Comparison of ENCODE assay signal across 17 cellular contexts in the genomic region with DNA sequence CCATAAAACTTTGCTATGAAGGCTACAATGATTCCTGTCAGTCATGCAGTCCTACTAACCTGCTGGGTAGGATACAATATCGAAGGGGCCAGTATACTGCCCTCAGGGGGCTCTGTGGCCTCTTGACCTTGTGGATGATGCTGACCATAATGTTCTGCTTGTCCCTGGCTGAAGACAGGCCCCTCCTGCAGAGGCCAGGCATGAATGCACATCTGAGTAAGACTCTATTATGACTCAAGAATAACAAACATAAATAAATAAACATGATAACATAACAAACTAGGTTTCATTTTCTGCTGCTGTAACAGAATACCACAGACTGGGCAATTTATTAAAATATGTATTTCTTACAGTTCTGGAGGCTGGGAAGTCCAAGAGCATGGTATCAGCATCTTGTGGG. TPM values are rescaled to one million over a fixed set of nuclear protein-coding genes. Genes with fewer than 3 reads are reported as not detected.
DNase-seq lines count a peak whose midpoint lies in the region; ATAC-seq, FAIRE-seq and TF ChIP-seq lines count a peak whose summit lies in the region.
"Had no signal": no experiment of that assay in that cellular context is flagged by ENCODE, and none has a peak within 500 bp of the region (broad histone marks: within the 10 kb centered on the region; RNA-seq: fewer than 3 reads in every experiment).

No MANE protein-coding gene starts in this region.

- intact Hi-C loops in Panc1 (cut with micrococcal nuclease; ENCODE audit: unreplicated experiment): no loop called here
- intact Hi-C loops in HepG2 (cut with micrococcal nuclease; ENCODE audit: unreplicated experiment): no loop called here

- no peaks in the 10 kb centered on the region; the same call in 1 of the 2 replicates for H3K9me3 ChIP-seq in Panc1 (ENCODE audit: control insufficient read depth, insufficient read depth, low read depth, low read length)
- peaks cover 6% of the 10 kb centered on the region; the same call in 1 of the 2 replicates for H3K9me3 ChIP-seq in HepG2 (ENCODE audit: low read length)

- H3K27ac ChIP-seq in HL-60 (replicated peaks) (peak overlapping the region; percentile 97), Panc1 (ENCODE audit: low read length) (no peak overlapping the region), HepG2 (ENCODE audit: extremely low read length, insufficient read depth, low read length) (no peak overlapping the region), RWPE1 (no peak overlapping the region)

- no peak overlapping the region for H2AFZ ChIP-seq in HepG2 (ENCODE audit: low read length)
- H2AFZ ChIP-seq: GM23338 had no signal

- H3K36me3 Mint-ChIP-seq in stimulated activated effector memory CD8-positive, alpha-beta T cell treated with anti-CD3 and anti-CD28 coated beads, Interleukin-12 subunit alpha, Interleukin-12 subunit beta, amount 100 ng/mL, for 72 hours: no peaks in the 10 kb centered on the region

- H3K4me1 ChIP-seq in Panc1 (ENCODE audit: control insufficient read depth, insufficient read depth, low read length) (no peaks in the 10 kb centered on the region), HepG2 (ENCODE audit: insufficient read depth, low read length) (peaks cover 25% of the 10 kb centered on the region)

- TF ChIP-seq RAD21 in HepG2 (CRISPR knock-in tag; IDR thresholded peaks at IDR 0.05): no peak

- H3K36me3 ChIP-seq in Panc1 (ENCODE audit: control insufficient read depth, insufficient read depth, low read length) (no peaks in the 10 kb centered on the region), HepG2 (replicated peaks in 1 of 2; ENCODE audit: control insufficient read depth in 1 of 2, insufficient read depth in 2 of 2, low read length in 2 of 2) (no peaks in the 10 kb centered on the region)

- no peak for FAIRE-seq in HepG2 (lab: Jason Lieb, UNC)
- FAIRE-seq: A204.1, D721Med, HTR-8/SVneo had no signal

- no peaks in the 10 kb centered on the region for H4K20me1 ChIP-seq in HepG2 (ENCODE audit: insufficient read depth, low read length)

- POLR2A ChIA-PET in Panc1 (lab: Charles Lee) (interaction anchor here (0.5 kb wide), 1 partner anchor 308 kb away, joined by 3 read pairs; no protein-coding TSS in a partner anchor), HepG2 (lab: Yijun Ruan, JAX) (no interaction called here), RWPE1 (lab: Yijun Ruan, JAX; ENCODE audit: low non-redundant PET) (no interaction called here)

- H3K79me2 ChIP-seq in HepG2 (ENCODE audit: insufficient read depth, low read length): no peaks in the 10 kb centered on the region

- no peaks in the 10 kb centered on the region for H3K9me3 Mint-ChIP-seq in stimulated activated effector memory CD8-positive, alpha-beta T cell treated with anti-CD3 and anti-CD28 coated beads, Interleukin-12 subunit alpha, Interleukin-12 subunit beta, amount 100 ng/mL, for 72 hours

- CTCF ChIA-PET in Panc1 (lab: Charles Lee) (no interaction called here), HepG2 (lab: Yijun Ruan, JAX; ENCODE audit: low intra/inter-chr PET ratio, low total read pairs) (no interaction called here), RWPE1 (lab: Yijun Ruan, JAX) (no interaction called here)

- no peak overlapping the region for H3K27ac Mint-ChIP-seq in stimulated activated effector memory CD8-positive, alpha-beta T cell treated with anti-CD3 and anti-CD28 coated beads, Interleukin-12 subunit alpha, Interleukin-12 subunit beta, amount 100 ng/mL, for 72 hours
- H3K27ac Mint-ChIP-seq: B cell; CD4-positive, alpha-beta memory T cell; GM23338 had no signal

- BruUV-seq in Panc1 (replicated peaks; lab: Mats Ljungman, UMichigan) (no TSS peak), HepG2 (replicated peaks; lab: Mats Ljungman, UMichigan) (no TSS peak)

- H3K4me3 ChIP-seq in HL-60 (replicated peaks; ENCODE audit: insufficient read depth, low read length): no peak overlapping the region
- no peak overlapping the region for H3K4me3 ChIP-seq in Panc1 (ENCODE audit: low read depth in 2 of 2, low read length in 2 of 2)
- H3K4me3 ChIP-seq in HepG2 (replicated peaks in 1 of 3; ENCODE audit: insufficient read depth in 1 of 3, low read depth in 2 of 3, low read length in 3 of 3): no peak overlapping the region
- H3K4me3 ChIP-seq: GM23338 had no signal

- no peak for TF ChIP-seq POLR2A in HepG2 (IDR thresholded peaks at IDR 0.05; ENCODE audit: insufficient read depth in 1 of 2, low read depth in 2 of 2, low read length in 2 of 2)

- ATAC-seq in Panc1 (peak; percentile 93), HepG2 (no peak), HG03342 (IDR thresholded peaks at IDR 0.05; ENCODE audit: unreplicated experiment) (no peak)
- ATAC-seq in stimulated activated effector memory CD8-positive, alpha-beta T cell treated with anti-CD3 and anti-CD28 coated beads, Interleukin-12 subunit alpha, Interleukin-12 subunit beta, amount 100 ng/mL, for 72 hours: no peak
- ATAC-seq: GM23338 had no signal

- no peak overlapping the region for H3K9ac ChIP-seq in HepG2 (ENCODE audit: insufficient read depth, low read depth, low read length)

- H3K4me2 ChIP-seq in HepG2 (ENCODE audit: low read depth, low read length): no peak overlapping the region
- H3K4me2 ChIP-seq: GM23338 had no signal

- in situ Hi-C loops in Panc1 (cut with HindIII; ENCODE audit: low pct_unique_long_range_greater_than_20kb, low sequenced_read_pairs) (no loop called here), HepG2 (cut with HindIII; ENCODE audit: extremely low pct_ligation_motif_present, low pct_unique_long_range_greater_than_20kb) (no loop called here)

- no peaks in the 10 kb centered on the region for H3K27me3 ChIP-seq in HL-60 (ENCODE audit: insufficient read depth, poor library complexity, severe bottlenecking)
- no peaks in the 10 kb centered on the region for H3K27me3 ChIP-seq in Panc1 (ENCODE audit: control insufficient read depth, insufficient read depth, low read length)
- no peaks in the 10 kb centered on the region; a peak in 2 of 5 replicates for H3K27me3 ChIP-seq in HepG2 (ENCODE audit: control insufficient read depth in 1 of 2, insufficient read depth in 2 of 2, low read length in 2 of 2)

- no peak for TF ChIP-seq EP300 in HepG2 (IDR thresholded peaks at IDR 0.05; ENCODE audit: low read depth in 2 of 2, low read length in 2 of 2)
- TF ChIP-seq EP300 in HepG2 (CRISPR knock-in tag; IDR thresholded peaks at IDR 0.05; ENCODE audit: borderline replicate concordance): no peak

- H3K4me3 Mint-ChIP-seq in stimulated activated effector memory CD8-positive, alpha-beta T cell treated with anti-CD3 and anti-CD28 coated beads, Interleukin-12 subunit alpha, Interleukin-12 subunit beta, amount 100 ng/mL, for 72 hours: no peak overlapping the region
- H3K4me3 Mint-ChIP-seq: B cell; CD4-positive, alpha-beta memory T cell; GM23338 had no signal

- TF ChIP-seq CTCF in HL-60 (IDR thresholded peaks at IDR 0.05; ENCODE audit: insufficient read depth, low read length) (no peak), Panc1 (IDR thresholded peaks at IDR 0.05) (no peak), HepG2 (CRISPR knock-in tag; IDR thresholded peaks at IDR 0.05) (no peak), RWPE1 (conservative IDR thresholded peaks at IDR 0.05; ENCODE audit: low read depth) (no peak)

- H3K4me1 Mint-ChIP-seq in stimulated activated effector memory CD8-positive, alpha-beta T cell treated with anti-CD3 and anti-CD28 coated beads, Interleukin-12 subunit alpha, Interleukin-12 subunit beta, amount 100 ng/mL, for 72 hours: no peaks in the 10 kb centered on the region

- 0% methylated on average over 1 of the region's 1 CpG for WGBS in HepG2 (ENCODE audit: low lambda C conversion rate)

- no peak for DNase-seq in HL-60 (ENCODE audit: low read depth in 1 of 2, low spot score in 1 of 2)
- peak; percentile 20 for DNase-seq in Panc1 (ENCODE audit: low read depth, low spot score)
- no peak for DNase-seq in HepG2 (ENCODE audit: low spot score)
- DNase-seq in NCI-H510A treated with DMSO at 0.1 percent for 48 hours (lab: John Stamatoyannopoulos, UW): no peak
- no peak for DNase-seq in RWPE1 (ENCODE audit: low spot score)
- DNase-seq in stimulated activated effector memory CD8-positive, alpha-beta T cell treated with anti-CD3 and anti-CD28 coated beads, Interleukin-12 subunit alpha, Interleukin-12 subunit beta, amount 100 ng/mL, for 72 hours (ENCODE audit: low spot score in 2 of 2): no peak
- DNase-seq: C1 segment of cervical spinal cord; CD4-positive, alpha-beta memory T cell; COR-L47; DMS153; H7 had no signal

RNA-seq across cellular contexts. Expression of a gene that starts 44.0 kb away (rescaled TPM):
- total RNA-seq in Panc1 (2021; ENCODE audit: unreplicated experiment): 1.1 TPM
- polyA plus RNA-seq in Panc1 (2012; ENCODE audit: insufficient read length): not detected
- total RNA-seq in HepG2 (2016; rRNA removed; fragmentation: Illumina TruSeq; extraction: Trizol): 1.2 and 2.5 TPM in 2 replicates
- total RNA-seq in HepG2 (2016; cell fraction: cytosol; rRNA removed; fragmentation: Illumina TruSeq; extraction: Trizol; ENCODE audit: low read depth): 0.30 and 0.44 TPM in 2 replicates
- total RNA-seq in HepG2 (2016; cell fraction: insoluble cytoplasmic fraction; rRNA removed; fragmentation: Illumina TruSeq; extraction: Trizol): 1.5 and 3.2 TPM in 2 replicates
- 0.71 and 0.79 TPM in 2 replicates for total RNA-seq in HepG2 (2016; cell fraction: membrane; rRNA removed; fragmentation: Illumina TruSeq; extraction: Trizol)
- total RNA-seq in HepG2 (2016; cell fraction: nucleus; rRNA removed; fragmentation: Illumina TruSeq; extraction: Trizol): 3.5 and 8.6 TPM in 2 replicates
- 6.8 and 7.2 TPM in 2 replicates for polyA plus RNA-seq in HepG2 (2011; rRNA removed)
- polyA plus RNA-seq in HepG2 (2011; cell fraction: cytosol; rRNA removed): 1.7 and 3.2 TPM in 2 replicates
- polyA plus RNA-seq in HepG2 (2011; cell fraction: nucleus; rRNA removed): 43.4 and 68.5 TPM in 2 replicates
- polyA plus RNA-seq in HepG2 (2012): 6.2 and 8.3 TPM in 2 replicates
- polyA plus RNA-seq in HepG2 (2016; cell fraction: cytosol; fragmentation: Illumina TruSeq; extraction: Trizol; ENCODE audit: low read depth): 0.62 and 0.85 TPM in 2 replicates
- polyA plus RNA-seq in HepG2 (2016; cell fraction: insoluble cytoplasmic fraction; fragmentation: Illumina TruSeq; extraction: Trizol; ENCODE audit: low read depth): 1.5 and 2.4 TPM in 2 replicates
- polyA plus RNA-seq in HepG2 (2016; cell fraction: membrane; fragmentation: Illumina TruSeq; extraction: Trizol; ENCODE audit: low read depth): 0.73 and 1.5 TPM in 2 replicates
- polyA plus RNA-seq in HepG2 (2016; cell fraction: nucleus; fragmentation: Illumina TruSeq; extraction: Trizol; ENCODE audit: insufficient read depth, low read depth): 14.3 and 19.5 TPM in 2 replicates
- polyA minus RNA-seq in HepG2 (2011; rRNA and poly(A)+ RNA removed; ENCODE audit: low replicate concordance): 0.42 and 3.8 TPM in 2 replicates
- polyA minus RNA-seq in HepG2 (2011; cell fraction: cytosol; rRNA and poly(A)+ RNA removed): 0.53 TPM in 1 of 2 replicates, not detected in the other
- 11.1 and 13.0 TPM in 2 replicates for polyA minus RNA-seq in HepG2 (2011; cell fraction: nucleus; rRNA and poly(A)+ RNA removed)
- total RNA-seq: CD4-positive, alpha-beta memory T cell had no signal
- polyA plus RNA-seq: CD4-positive, alpha-beta memory T cell had no signal

RNA-seq across cellular contexts. Expression of a gene that starts 56.1 kb away (rescaled TPM):
- total RNA-seq in Panc1 (2021; ENCODE audit: unreplicated experiment) (21.4 TPM), HepG2 (2016; rRNA removed; fragmentation: Illumina TruSeq; extraction: Trizol) (20.5 and 22.2 TPM in 2 replicates)
- 9.0 TPM for polyA plus RNA-seq in Panc1 (2012; ENCODE audit: insufficient read length)
- total RNA-seq in HepG2 (2016; cell fraction: cytosol; rRNA removed; fragmentation: Illumina TruSeq; extraction: Trizol; ENCODE audit: low read depth): 8.5 and 9.7 TPM in 2 replicates
- total RNA-seq in HepG2 (2016; cell fraction: insoluble cytoplasmic fraction; rRNA removed; fragmentation: Illumina TruSeq; extraction: Trizol): 17.5 and 22.8 TPM in 2 replicates
- 25.7 and 29.6 TPM in 2 replicates for total RNA-seq in HepG2 (2016; cell fraction: membrane; rRNA removed; fragmentation: Illumina TruSeq; extraction: Trizol)
- 13.6 and 14.7 TPM in 2 replicates for total RNA-seq in HepG2 (2016; cell fraction: nucleus; rRNA removed; fragmentation: Illumina TruSeq; extraction: Trizol)
- 4.2 and 4.9 TPM in 2 replicates for polyA plus RNA-seq in HepG2 (2011; rRNA removed)
- 3.5 and 5.9 TPM in 2 replicates for polyA plus RNA-seq in HepG2 (2011; cell fraction: cytosol; rRNA removed)
- polyA plus RNA-seq in HepG2 (2011; cell fraction: nucleus; rRNA removed): 10.1 and 12.2 TPM in 2 replicates
- polyA plus RNA-seq in HepG2 (2012): 2.8 and 4.9 TPM in 2 replicates
- 7.5 and 9.1 TPM in 2 replicates for polyA plus RNA-seq in HepG2 (2016; cell fraction: cytosol; fragmentation: Illumina TruSeq; extraction: Trizol; ENCODE audit: low read depth)
- polyA plus RNA-seq in HepG2 (2016; cell fraction: insoluble cytoplasmic fraction; fragmentation: Illumina TruSeq; extraction: Trizol; ENCODE audit: low read depth): 15.0 and 17.9 TPM in 2 replicates
- 19.5 and 20.5 TPM in 2 replicates for polyA plus RNA-seq in HepG2 (2016; cell fraction: membrane; fragmentation: Illumina TruSeq; extraction: Trizol; ENCODE audit: low read depth)
- polyA plus RNA-seq in HepG2 (2016; cell fraction: nucleus; fragmentation: Illumina TruSeq; extraction: Trizol; ENCODE audit: insufficient read depth, low read depth): 26.3 and 27.2 TPM in 2 replicates
- polyA minus RNA-seq in HepG2 (2011; rRNA and poly(A)+ RNA removed; ENCODE audit: low replicate concordance): 7.4 and 26.1 TPM in 2 replicates
- polyA minus RNA-seq in HepG2 (2011; cell fraction: cytosol; rRNA and poly(A)+ RNA removed): 2.7 and 3.3 TPM in 2 replicates
- polyA minus RNA-seq in HepG2 (2011; cell fraction: nucleus; rRNA and poly(A)+ RNA removed): 2.6 and 3.5 TPM in 2 replicates

RNA-seq across cellular contexts. Expression of a gene that starts 56.9 kb away (rescaled TPM):
- 37.1 TPM for total RNA-seq in Panc1 (2021; ENCODE audit: unreplicated experiment)
- 35.5 TPM for polyA plus RNA-seq in Panc1 (2012; ENCODE audit: insufficient read length)
- 20.2 and 28.2 TPM in 2 replicates for total RNA-seq in HepG2 (2016; rRNA removed; fragmentation: Illumina TruSeq; extraction: Trizol)
- total RNA-seq in HepG2 (2016; cell fraction: cytosol; rRNA removed; fragmentation: Illumina TruSeq; extraction: Trizol; ENCODE audit: low read depth): 5.6 and 7.6 TPM in 2 replicates
- total RNA-seq in HepG2 (2016; cell fraction: insoluble cytoplasmic fraction; rRNA removed; fragmentation: Illumina TruSeq; extraction: Trizol): 19.0 and 29.4 TPM in 2 replicates
- total RNA-seq in HepG2 (2016; cell fraction: membrane; rRNA removed; fragmentation: Illumina TruSeq; extraction: Trizol): 10.6 and 11.4 TPM in 2 replicates
- 20.5 and 26.7 TPM in 2 replicates for total RNA-seq in HepG2 (2016; cell fraction: nucleus; rRNA removed; fragmentation: Illumina TruSeq; extraction: Trizol)
- 14.6 and 17.2 TPM in 2 replicates for polyA plus RNA-seq in HepG2 (2011; rRNA removed)
- polyA plus RNA-seq in HepG2 (2011; cell fraction: cytosol; rRNA removed): 8.4 and 14.3 TPM in 2 replicates
- 49.5 and 64.7 TPM in 2 replicates for polyA plus RNA-seq in HepG2 (2011; cell fraction: nucleus; rRNA removed)
- polyA plus RNA-seq in HepG2 (2012): 12.0 and 18.0 TPM in 2 replicates
- polyA plus RNA-seq in HepG2 (2016; cell fraction: cytosol; fragmentation: Illumina TruSeq; extraction: Trizol; ENCODE audit: low read depth): 2.7 and 2.8 TPM in 2 replicates
- 16.4 and 20.5 TPM in 2 replicates for polyA plus RNA-seq in HepG2 (2016; cell fraction: insoluble cytoplasmic fraction; fragmentation: Illumina TruSeq; extraction: Trizol; ENCODE audit: low read depth)
- 7.8 and 8.1 TPM in 2 replicates for polyA plus RNA-seq in HepG2 (2016; cell fraction: membrane; fragmentation: Illumina TruSeq; extraction: Trizol; ENCODE audit: low read depth)
- polyA plus RNA-seq in HepG2 (2016; cell fraction: nucleus; fragmentation: Illumina TruSeq; extraction: Trizol; ENCODE audit: insufficient read depth, low read depth): 72.2 and 76.1 TPM in 2 replicates
- 12.4 and 20.4 TPM in 2 replicates for polyA minus RNA-seq in HepG2 (2011; rRNA and poly(A)+ RNA removed; ENCODE audit: low replicate concordance)
- 3.7 and 6.5 TPM in 2 replicates for polyA minus RNA-seq in HepG2 (2011; cell fraction: cytosol; rRNA and poly(A)+ RNA removed)
- polyA minus RNA-seq in HepG2 (2011; cell fraction: nucleus; rRNA and poly(A)+ RNA removed): 19.4 and 23.5 TPM in 2 replicates

RNA-seq across cellular contexts. Expression of a gene that starts 57.4 kb away (rescaled TPM):
- 170 TPM for total RNA-seq in Panc1 (2021; ENCODE audit: unreplicated experiment)
- polyA plus RNA-seq in Panc1 (2012; ENCODE audit: insufficient read length): 204 TPM
- total RNA-seq in HepG2 (2016; rRNA removed; fragmentation: Illumina TruSeq; extraction: Trizol): 31.5 and 77.1 TPM in 2 replicates
- total RNA-seq in HepG2 (2016; cell fraction: cytosol; rRNA removed; fragmentation: Illumina TruSeq; extraction: Trizol; ENCODE audit: low read depth): 11.1 and 11.4 TPM in 2 replicates
- 29.3 and 79.5 TPM in 2 replicates for total RNA-seq in HepG2 (2016; cell fraction: insoluble cytoplasmic fraction; rRNA removed; fragmentation: Illumina TruSeq; extraction: Trizol)
- 16.7 and 18.2 TPM in 2 replicates for total RNA-seq in HepG2 (2016; cell fraction: membrane; rRNA removed; fragmentation: Illumina TruSeq; extraction: Trizol)
- 75.7 and 83.6 TPM in 2 replicates for total RNA-seq in HepG2 (2016; cell fraction: nucleus; rRNA removed; fragmentation: Illumina TruSeq; extraction: Trizol)
- 155 and 225 TPM in 2 replicates for polyA plus RNA-seq in HepG2 (2011; rRNA removed)
- 132 and 177 TPM in 2 replicates for polyA plus RNA-seq in HepG2 (2011; cell fraction: cytosol; rRNA removed)
- polyA plus RNA-seq in HepG2 (2011; cell fraction: nucleus; rRNA removed): 166 and 204 TPM in 2 replicates
- polyA plus RNA-seq in HepG2 (2012): 152 and 161 TPM in 2 replicates
- 19.1 and 20.4 TPM in 2 replicates for polyA plus RNA-seq in HepG2 (2016; cell fraction: cytosol; fragmentation: Illumina TruSeq; extraction: Trizol; ENCODE audit: low read depth)
- polyA plus RNA-seq in HepG2 (2016; cell fraction: insoluble cytoplasmic fraction; fragmentation: Illumina TruSeq; extraction: Trizol; ENCODE audit: low read depth): 51.5 and 53.3 TPM in 2 replicates
- 19.8 and 20.8 TPM in 2 replicates for polyA plus RNA-seq in HepG2 (2016; cell fraction: membrane; fragmentation: Illumina TruSeq; extraction: Trizol; ENCODE audit: low read depth)
- polyA plus RNA-seq in HepG2 (2016; cell fraction: nucleus; fragmentation: Illumina TruSeq; extraction: Trizol; ENCODE audit: insufficient read depth, low read depth): 190 and 201 TPM in 2 replicates
- polyA minus RNA-seq in HepG2 (2011; rRNA and poly(A)+ RNA removed; ENCODE audit: low replicate concordance): 121 and 159 TPM in 2 replicates
- 53.4 and 67.8 TPM in 2 replicates for polyA minus RNA-seq in HepG2 (2011; cell fraction: cytosol; rRNA and poly(A)+ RNA removed)
- polyA minus RNA-seq in HepG2 (2011; cell fraction: nucleus; rRNA and poly(A)+ RNA removed): 20.1 and 26.0 TPM in 2 replicates
